23 cellular contexts compared by ENCODE assay signal in genomic region chr6:155246825-155247224, GRCh38. TPM values are rescaled to one million over a fixed set of nuclear protein-coding genes. Genes with fewer than 3 reads are reported as not detected.
DNase-seq lines count a peak whose midpoint lies in the region; ATAC-seq, FAIRE-seq and TF ChIP-seq lines count a peak whose summit lies in the region.
"Had no signal": no experiment of that assay in that cellular context is flagged by ENCODE, and none has a peak within 500 bp of the region (broad histone marks: within the 10 kb centered on the region; RNA-seq: fewer than 3 reads in every experiment).

No MANE protein-coding gene starts in this region.

- H2AFZ ChIP-seq in GM23338, result no peak overlapping the region

- peaks cover 4% of the 10 kb centered on the region; the same call in 1 of the 2 replicates for H3F3A ChIP-seq in GM23338 (replicated peaks; ENCODE audit: low read depth)

- no peaks in the 10 kb centered on the region for H3K79me2 ChIP-seq in GM23338 (replicated peaks; ENCODE audit: insufficient read depth)

- no peak for FAIRE-seq in H54 (lab: Jason Lieb, UNC)
- FAIRE-seq: A549, GM12878, GM18507 had no signal

- H3K36me3 Mint-ChIP-seq in GM23338 (ENCODE audit: low read depth) (peaks cover 74% of the 10 kb centered on the region; the same call in 2 of the 3 replicates), osteocyte (ENCODE audit: unreplicated experiment) (peaks cover 4% of the 10 kb centered on the region)

- H3K4me3 Mint-ChIP-seq in GM23338 (no peak overlapping the region), osteocyte (ENCODE audit: unreplicated experiment) (no peak overlapping the region)
- H3K4me3 Mint-ChIP-seq: CD8-positive, alpha-beta memory T cell had no signal

- H3K27ac ChIP-seq in GM23338 (ENCODE audit: low read depth) (peak overlapping the region; percentile 91), RWPE2 (ENCODE audit: poor library complexity, severe bottlenecking) (peak overlapping the region; percentile 86), epithelial cell of prostate (peak overlapping the region; percentile 86)
- H3K27ac ChIP-seq: BLaER1 treated with 17β-estradiol and CSF1 and Interleukin-3, amounts not matched to agents 10 nM and 100 nM; HL-60 had no signal

- DNase-seq in GM23338 (ENCODE audit: low spot score), result no peak
- no peak for DNase-seq in RWPE2 (ENCODE audit: low spot score)
- DNase-seq in epithelial cell of prostate (ENCODE audit: low read depth, low spot score), result no peak
- DNase-seq in osteocyte (ENCODE audit: extremely low spot score, unreplicated experiment), result no peak
- DNase-seq in dedifferentiated amniotic fluid mesenchymal stem cell (ENCODE audit: extremely low spot score), result no peak
- no peak for DNase-seq in H54 (ENCODE audit: insufficient read length, low spot score)
- no peak for DNase-seq in activated CD4-positive, alpha-beta T cell treated with anti-CD3 and anti-CD28 coated beads for 1 hour
- DNase-seq: CD8-positive, alpha-beta memory T cell; GDM1; GOT3; KG1; NCI-H146; NCI-H2107; NCI-H2227 treated with DMSO at 0.1 percent for 48 hours; NCI-H524; Right ventricle myocardium superior; SK-N-SH had no signal

- H3K4me1 Mint-ChIP-seq in GM23338 (peaks cover 9% of the 10 kb centered on the region), osteocyte (ENCODE audit: unreplicated experiment) (peaks cover 60% of the 10 kb centered on the region)
- H3K4me1 Mint-ChIP-seq: CD8-positive, alpha-beta memory T cell had no signal

- no peak overlapping the region for H3K27ac Mint-ChIP-seq in GM23338
- peak overlapping the region; percentile 90 for H3K27ac Mint-ChIP-seq in osteocyte (ENCODE audit: unreplicated experiment)

- H3K4me1 ChIP-seq in GM23338 (ENCODE audit: insufficient read depth), result 0 out of 2 replicates have a peak, but pooled peaks cover 3% of the 10 kb centered on the region
- H3K4me1 ChIP-seq in RWPE2 (ENCODE audit: insufficient read depth, poor library complexity, severe bottlenecking), result peaks cover 15% of the 10 kb centered on the region
- H3K4me1 ChIP-seq: BLaER1 treated with 17β-estradiol and CSF1 and Interleukin-3, amounts not matched to agents 10 nM and 100 nM had no signal

- TF ChIP-seq CTCF in GM23338 (conservative IDR thresholded peaks at IDR 0.05; ENCODE audit: low read depth in 2 of 2), result no peak
- TF ChIP-seq CTCF in RWPE2 (IDR thresholded peaks at IDR 0.05; ENCODE audit: poor library complexity, severe bottlenecking), result no peak
- no peak for TF ChIP-seq CTCF in osteocyte (IDR thresholded peaks at IDR 0.05)

- H3K9me3 Mint-ChIP-seq in GM23338 (no peaks in the 10 kb centered on the region; the same call in 2 of the 3 replicates), osteocyte (ENCODE audit: unreplicated experiment) (no peaks in the 10 kb centered on the region)
- H3K9me3 Mint-ChIP-seq: CD8-positive, alpha-beta memory T cell had no signal

- no peaks in the 10 kb centered on the region for H3K27me3 ChIP-seq in GM23338 (ENCODE audit: insufficient read depth)
- no peaks in the 10 kb centered on the region for H3K27me3 ChIP-seq in RWPE2 (ENCODE audit: insufficient read depth, poor library complexity, severe bottlenecking)
- H3K27me3 ChIP-seq: BLaER1 treated with 17β-estradiol and CSF1 and Interleukin-3, amounts not matched to agents 10 nM and 100 nM had no signal

- no peak overlapping the region for H3K4me2 ChIP-seq in GM23338
- H3K4me2 ChIP-seq: BLaER1 treated with 17β-estradiol and CSF1 and Interleukin-3, amounts not matched to agents 10 nM and 100 nM; SK-N-SH had no signal

- H4K20me1 ChIP-seq in GM23338 (replicated peaks; ENCODE audit: insufficient read depth), result no peaks in the 10 kb centered on the region
- H4K20me1 ChIP-seq: BLaER1 treated with 17β-estradiol and CSF1 and Interleukin-3, amounts not matched to agents 10 nM and 100 nM had no signal

- no peak for TF ChIP-seq POLR2A in H54 (IDR thresholded peaks at IDR 0.05; ENCODE audit: low read depth, low read length)

- no peaks in the 10 kb centered on the region for H3K9me3 ChIP-seq in RWPE2 (ENCODE audit: severe bottlenecking)
- H3K9me3 ChIP-seq: A549; BLaER1 treated with 17β-estradiol and CSF1 and Interleukin-3, amounts not matched to agents 10 nM and 100 nM; SK-N-SH had no signal

- ATAC-seq in GM23338 (no peak), RWPE2 (ENCODE audit: low read depth) (no peak), HG03354 (IDR thresholded peaks at IDR 0.05; ENCODE audit: poor library complexity, severe bottlenecking, unreplicated experiment) (no peak)
- ATAC-seq: GM12878 had no signal

- H3K27me3 Mint-ChIP-seq in GM23338 (ENCODE audit: insufficient read depth, low read depth, poor library complexity) (peaks cover 8% of the 10 kb centered on the region), osteocyte (ENCODE audit: unreplicated experiment) (no peaks in the 10 kb centered on the region)
- H3K27me3 Mint-ChIP-seq: CD8-positive, alpha-beta memory T cell had no signal

- H3K36me3 ChIP-seq in GM23338 (ENCODE audit: insufficient read depth), result peaks cover 4% of the 10 kb centered on the region
- no peaks in the 10 kb centered on the region for H3K36me3 ChIP-seq in RWPE2 (ENCODE audit: low read depth)

- no peaks in the 10 kb centered on the region for H3K9me2 ChIP-seq in GM23338 (ENCODE audit: insufficient read depth)
- H3K9me2 ChIP-seq: SK-N-SH had no signal

- H3K4me3 ChIP-seq in GM23338 (no peak overlapping the region), RWPE2 (ENCODE audit: severe bottlenecking) (no peak overlapping the region)
- H3K4me3 ChIP-seq: A549; BLaER1 treated with 17β-estradiol and CSF1 and Interleukin-3, amounts not matched to agents 10 nM and 100 nM; GM12878 had no signal

TF ChIP-seq in GM23338, 12 proteins besides CTCF, POLR2A, EP300 and RAD21 (continues in another document):
- TF ChIP-seq STAT1 (IDR thresholded peaks at IDR 0.05; ENCODE audit: unreplicated experiment), result no peak
- TF ChIP-seq ZNF114 (CRISPR knock-in tag; IDR thresholded peaks at IDR 0.05), result no peak
- TF ChIP-seq ZNF462 (CRISPR knock-in tag; IDR thresholded peaks at IDR 0.05), result no peak
- TF ChIP-seq CREB1 (CRISPR knock-in tag; IDR thresholded peaks at IDR 0.05; ENCODE audit: low read depth), result no peak
- no peak for TF ChIP-seq EZH2 (IDR thresholded peaks at IDR 0.05; ENCODE audit: low read depth, unreplicated experiment)
- no peak for TF ChIP-seq JUNB (IDR thresholded peaks at IDR 0.05; ENCODE audit: unreplicated experiment)
- TF ChIP-seq NANOG (IDR thresholded peaks at IDR 0.05; ENCODE audit: borderline replicate concordance), result no peak

RNA-seq across cellular contexts. Expression of gene CLDN20, which starts 17.0 kb away (rescaled TPM):
- total RNA-seq in GM23338 (2014; rRNA removed; shearing (Covaris generic)), result not detected in 2 replicates
- polyA plus RNA-seq in GM23338 (2016; fragmentation: Nextera tagmentation; extraction: Ambion mirVana), result 0.17 and 0.23 TPM in 2 replicates
- not detected in 2 replicates for total RNA-seq in osteocyte
- total RNA-seq: CD8-positive, alpha-beta memory T cell; GM12878; Right ventricle myocardium superior had no signal
- polyA plus RNA-seq: A549; CD8-positive, alpha-beta memory T cell had no signal
